In the genomic region with DNA sequence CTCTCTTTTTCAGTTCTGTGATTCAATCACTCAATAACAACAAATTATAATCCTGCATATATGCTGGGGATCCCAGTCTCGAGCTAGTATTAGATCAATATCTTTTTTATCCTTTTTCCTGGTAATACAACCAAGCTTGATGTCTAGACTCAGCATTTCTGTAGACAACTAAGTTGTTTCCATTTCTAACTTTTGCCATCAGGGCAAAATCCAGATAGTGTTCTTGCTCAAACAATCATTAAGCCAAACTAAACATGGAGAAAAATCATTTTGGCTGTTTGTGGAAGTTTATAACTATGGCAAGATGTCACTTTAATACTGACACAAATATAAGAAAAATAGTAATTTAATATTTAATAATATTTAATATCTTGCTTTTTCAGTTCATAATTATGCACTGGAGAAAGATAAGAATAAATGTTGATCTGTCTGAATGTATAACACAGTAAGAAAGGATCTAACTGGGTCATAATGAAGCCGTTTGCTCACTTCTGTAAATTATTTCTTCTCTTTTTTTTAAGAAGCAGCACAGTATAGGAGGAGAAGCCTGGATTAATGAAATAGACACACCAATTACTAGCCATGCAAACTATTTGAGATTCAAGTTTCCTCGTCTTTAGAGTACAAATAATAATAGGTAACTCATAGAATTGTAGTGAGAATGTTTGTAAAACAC, we compare ENCODE assay signal across 23 cellular contexts.
"Had no signal": no experiment of that assay in that cellular context is flagged by ENCODE, and none has a peak within 500 bp of the region (broad histone marks: within the 10 kb centered on the region; RNA-seq: fewer than 3 reads in every experiment).

No MANE protein-coding gene starts in this region.

- H3K36me3 ChIP-seq: colonic mucosa, esophagus muscularis mucosa, gastroesophageal sphincter, heart left ventricle, left lung, lower lobe of right lung had no signal

- FAIRE-seq: endometrium, kidney had no signal

- H2AFZ ChIP-seq: hepatocyte had no signal

- DNase-seq: colonic mucosa; cortex of kidney; effector CD8-positive, alpha-beta T cell; effector memory CD8-positive, alpha-beta T cell; endodermal cell; erythroblast; foreskin keratinocyte; heart left ventricle; hypothalamus; immature natural killer cell; islet precursor cell; kidney; kidney glomerular epithelial cell; left colon; left lung; lower lobe of right lung; mucosa of descending colon; naive B cell had no signal

- H3K79me2 ChIP-seq: hepatocyte had no signal

- H3K27me3 ChIP-seq: colonic mucosa, esophagus muscularis mucosa, foreskin keratinocyte, gastroesophageal sphincter, heart left ventricle, hepatocyte, left lung had no signal

- H3K4me1 ChIP-seq: colonic mucosa, esophagus muscularis mucosa, foreskin keratinocyte, gastroesophageal sphincter, heart left ventricle, left lung, lower lobe of right lung had no signal

- H3K4me3 ChIP-seq: colonic mucosa, esophagus muscularis mucosa, gastroesophageal sphincter, heart left ventricle, hepatocyte, left lung, lower lobe of right lung, mucosa of descending colon had no signal

- ATAC-seq: effector memory CD8-positive, alpha-beta T cell; foreskin keratinocyte; gastroesophageal sphincter; heart left ventricle; left colon; left lung; lower lobe of right lung; mucosa of descending colon had no signal

- H3K27ac ChIP-seq: colonic mucosa, epithelial cell of prostate, esophagus muscularis mucosa, foreskin keratinocyte, gastroesophageal sphincter, heart left ventricle, hepatocyte, left lung, lower lobe of right lung had no signal

- H3K9me3 ChIP-seq: colonic mucosa, esophagus muscularis mucosa, gastroesophageal sphincter, heart left ventricle, left lung, lower lobe of right lung, mucosa of descending colon had no signal

- H3K4me2 ChIP-seq: hepatocyte had no signal
